ENCODE assay signal across 25 cellular contexts in the genomic region with DNA sequence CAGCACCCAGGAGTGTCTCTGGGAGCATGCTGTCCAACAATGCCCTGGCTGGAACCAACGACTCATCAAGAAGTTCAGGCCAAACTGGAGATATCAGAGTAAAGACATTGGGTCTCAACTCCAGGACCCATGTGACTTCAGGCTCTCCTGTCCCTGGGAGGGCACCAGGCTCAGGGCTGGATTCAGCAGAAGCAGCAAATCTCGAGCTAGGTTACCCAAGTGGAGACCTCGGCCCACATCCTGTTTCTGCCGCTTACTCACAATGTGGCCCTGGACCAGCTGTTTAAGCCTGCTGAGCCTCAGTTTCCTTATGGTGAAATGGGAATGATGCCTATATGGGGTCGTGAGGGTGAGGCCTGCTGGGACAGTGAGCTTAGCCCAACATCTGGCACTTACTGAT. TPM values are rescaled to one million over a fixed set of nuclear protein-coding genes. Genes with fewer than 3 reads are reported as not detected.
DNase-seq lines count a peak whose midpoint lies in the region; ATAC-seq and TF ChIP-seq lines count a peak whose summit lies in the region.
"Had no signal": no experiment of that assay in that cellular context is flagged by ENCODE, and none has a peak within 500 bp of the region (broad histone marks: within the 10 kb centered on the region; RNA-seq: fewer than 3 reads in every experiment).

No MANE protein-coding gene starts in this region.

- H3K9me3 Mint-ChIP-seq in activated CD4-positive, alpha-beta T cell treated with anti-CD3 and anti-CD28 coated beads for 36 hours (ENCODE audit: low read depth), result no peaks in the 10 kb centered on the region
- no peaks in the 10 kb centered on the region for H3K9me3 Mint-ChIP-seq in activated CD4-positive, alpha-beta T cell treated with anti-CD3 and anti-CD28 coated beads, Interleukin-2, amount 10 ng/mL, durations not matched to agents 24 days and 14 days
- H3K9me3 Mint-ChIP-seq in stimulated activated naive CD8-positive, alpha-beta T cell treated with anti-CD3 and anti-CD28 coated beads, Interleukin-15, amount 100 ng/mL, for 72 hours, result no peaks in the 10 kb centered on the region
- H3K9me3 Mint-ChIP-seq in chondrocyte (ENCODE audit: low read depth), result no peaks in the 10 kb centered on the region
- H3K9me3 Mint-ChIP-seq: CD8-positive, alpha-beta memory T cell; IgD-negative memory B cell had no signal

- H3K4me1 Mint-ChIP-seq in activated CD4-positive, alpha-beta T cell treated with anti-CD3 and anti-CD28 coated beads for 36 hours, result no peaks in the 10 kb centered on the region
- H3K4me1 Mint-ChIP-seq in activated CD4-positive, alpha-beta T cell treated with anti-CD3 and anti-CD28 coated beads, Interleukin-2, amount 10 ng/mL, durations not matched to agents 24 days and 14 days, result peaks cover 11% of the 10 kb centered on the region
- no peaks in the 10 kb centered on the region for H3K4me1 Mint-ChIP-seq in stimulated activated naive CD8-positive, alpha-beta T cell treated with anti-CD3 and anti-CD28 coated beads, Interleukin-15, amount 100 ng/mL, for 72 hours
- no peaks in the 10 kb centered on the region for H3K4me1 Mint-ChIP-seq in chondrocyte (ENCODE audit: low read depth)
- H3K4me1 Mint-ChIP-seq: CD8-positive, alpha-beta memory T cell; IgD-negative memory B cell had no signal

- no peak for DNase-seq in activated CD4-positive, alpha-beta T cell treated with anti-CD3 and anti-CD28 coated beads for 36 hours
- no peak for DNase-seq in activated CD4-positive, alpha-beta T cell treated with anti-CD3 and anti-CD28 coated beads, Interleukin-2, amount 10 ng/mL, durations not matched to agents 24 days and 14 days
- DNase-seq in stimulated activated naive CD8-positive, alpha-beta T cell treated with anti-CD3 and anti-CD28 coated beads, Interleukin-15, amount 100 ng/mL, for 72 hours, result no peak
- DNase-seq in stimulated activated naive CD8-positive, alpha-beta T cell treated with anti-CD3 and anti-CD28 coated beads, Interleukin-15, Interleukin-2, amounts not matched to agents 100 U/mL and 50 U/mL, for 24 hours, result no peak
- DNase-seq in chondrocyte (ENCODE audit: low spot score) (peak; percentile 40), gastrocnemius medialis (no peak)
- DNase-seq: Calu3; CD8-positive, alpha-beta memory T cell; DMS153; GOT3; Karpas-422; NCI-H1417; NCI-H1694 treated with DMSO at 0.1 percent for 48 hours; NCI-H2081 treated with DMSO at 0.1 percent for 48 hours; NCI-H2171 treated with DMSO at 0.1 percent for 48 hours; NCI-H446; NCI-H526; SJCRH30 had no signal

- no peaks in the 10 kb centered on the region for H3K27me3 ChIP-seq in gastrocnemius medialis

- intact Hi-C loops in activated CD4-positive, alpha-beta T cell treated with anti-CD3 and anti-CD28 coated beads for 36 hours (cut with DNase I, micrococcal nuclease), result no loop called here
- intact Hi-C loops in activated CD4-positive, alpha-beta T cell treated with anti-CD3 and anti-CD28 coated beads, Interleukin-2, amount 10 ng/mL, durations not matched to agents 24 days and 14 days (cut with micrococcal nuclease), result no loop called here
- intact Hi-C loops in gastrocnemius medialis (cut with DNase I; ENCODE audit: low total_unique reads), result no loop called here

- peaks cover 4% of the 10 kb centered on the region for H3K27me3 Mint-ChIP-seq in activated CD4-positive, alpha-beta T cell treated with anti-CD3 and anti-CD28 coated beads for 36 hours
- H3K27me3 Mint-ChIP-seq in activated CD4-positive, alpha-beta T cell treated with anti-CD3 and anti-CD28 coated beads, Interleukin-2, amount 10 ng/mL, durations not matched to agents 24 days and 14 days, result no peaks in the 10 kb centered on the region
- no peaks in the 10 kb centered on the region for H3K27me3 Mint-ChIP-seq in stimulated activated naive CD8-positive, alpha-beta T cell treated with anti-CD3 and anti-CD28 coated beads, Interleukin-15, amount 100 ng/mL, for 72 hours
- H3K27me3 Mint-ChIP-seq in chondrocyte (ENCODE audit: low read depth), result peaks cover 12% of the 10 kb centered on the region

- no peaks in the 10 kb centered on the region for H3K36me3 ChIP-seq in gastrocnemius medialis
- H3K36me3 ChIP-seq: SJCRH30 had no signal

- H3K4me1 ChIP-seq in gastrocnemius medialis, result peaks cover 17 to 19% of the 10 kb centered on the region in 2 donors

- H3K27ac Mint-ChIP-seq in activated CD4-positive, alpha-beta T cell treated with anti-CD3 and anti-CD28 coated beads for 36 hours, result no peak overlapping the region
- no peak overlapping the region for H3K27ac Mint-ChIP-seq in activated CD4-positive, alpha-beta T cell treated with anti-CD3 and anti-CD28 coated beads, Interleukin-2, amount 10 ng/mL, durations not matched to agents 24 days and 14 days
- no peak overlapping the region for H3K27ac Mint-ChIP-seq in stimulated activated naive CD8-positive, alpha-beta T cell treated with anti-CD3 and anti-CD28 coated beads, Interleukin-15, amount 100 ng/mL, for 72 hours
- no peak overlapping the region for H3K27ac Mint-ChIP-seq in chondrocyte (ENCODE audit: unreplicated experiment)
- H3K27ac Mint-ChIP-seq: CD8-positive, alpha-beta memory T cell; IgD-negative memory B cell had no signal

- no peak overlapping the region for H3K27ac ChIP-seq in gastrocnemius medialis
- H3K27ac ChIP-seq: 22Rv1, C4-2B, SJCRH30 had no signal

- no peak overlapping the region for H3K4me3 Mint-ChIP-seq in activated CD4-positive, alpha-beta T cell treated with anti-CD3 and anti-CD28 coated beads for 36 hours
- no peak overlapping the region for H3K4me3 Mint-ChIP-seq in activated CD4-positive, alpha-beta T cell treated with anti-CD3 and anti-CD28 coated beads, Interleukin-2, amount 10 ng/mL, durations not matched to agents 24 days and 14 days
- no peak overlapping the region for H3K4me3 Mint-ChIP-seq in stimulated activated naive CD8-positive, alpha-beta T cell treated with anti-CD3 and anti-CD28 coated beads, Interleukin-15, amount 100 ng/mL, for 72 hours
- H3K4me3 Mint-ChIP-seq in chondrocyte (ENCODE audit: unreplicated experiment), result no peak overlapping the region
- H3K4me3 Mint-ChIP-seq: CD8-positive, alpha-beta memory T cell; IgD-negative memory B cell had no signal

- H3K4me3 ChIP-seq in gastrocnemius medialis, result no peak overlapping the region
- H3K4me3 ChIP-seq: SJCRH30 had no signal

- no peaks in the 10 kb centered on the region for H3K9me3 ChIP-seq in gastrocnemius medialis
- H3K9me3 ChIP-seq: SJCRH30 had no signal

- TF ChIP-seq CTCF in chondrocyte (IDR thresholded peaks at IDR 0.05) (no peak), gastrocnemius medialis (IDR thresholded peaks at IDR 0.05 in 4 of 5, conservative IDR thresholded peaks at IDR 0.05 in 1 of 5) (no peak)

- TF ChIP-seq POLR2A in gastrocnemius medialis (IDR thresholded peaks at IDR 0.05), result no peak

- ATAC-seq in activated CD4-positive, alpha-beta T cell treated with anti-CD3 and anti-CD28 coated beads for 36 hours, result peak; percentile 30
- ATAC-seq in stimulated activated naive CD8-positive, alpha-beta T cell treated with anti-CD3 and anti-CD28 coated beads, Interleukin-15, amount 100 ng/mL, for 72 hours, result peak; percentile 30
- ATAC-seq in stimulated activated naive CD8-positive, alpha-beta T cell treated with anti-CD3 and anti-CD28 coated beads, Interleukin-15, Interleukin-2, amounts not matched to agents 100 U/mL and 50 U/mL, for 24 hours, result no peak
- ATAC-seq in gastrocnemius medialis, result no peak
- ATAC-seq in SK-N-SH treated with all-trans-retinoic acid at 6 μM for 48 hours, result no peak
- ATAC-seq in GM21367 (IDR thresholded peaks at IDR 0.05; ENCODE audit: unreplicated experiment), result no peak

- no peaks in the 10 kb centered on the region for H3K36me3 Mint-ChIP-seq in activated CD4-positive, alpha-beta T cell treated with anti-CD3 and anti-CD28 coated beads for 36 hours (ENCODE audit: low read depth)
- no peaks in the 10 kb centered on the region for H3K36me3 Mint-ChIP-seq in activated CD4-positive, alpha-beta T cell treated with anti-CD3 and anti-CD28 coated beads, Interleukin-2, amount 10 ng/mL, durations not matched to agents 24 days and 14 days (ENCODE audit: low read depth)
- H3K36me3 Mint-ChIP-seq in chondrocyte (ENCODE audit: low read depth), result no peaks in the 10 kb centered on the region
- H3K36me3 Mint-ChIP-seq: CD8-positive, alpha-beta memory T cell; IgD-negative memory B cell had no signal

- CTCF ChIA-PET in activated CD4-positive, alpha-beta T cell treated with anti-CD3 and anti-CD28 coated beads for 36 hours (lab: Charles Lee), result interaction anchor here (0.7 to 0.9 kb wide), 2 partner anchors 18 to 739 kb away, joined by 3 to 6 read pairs; no protein-coding TSS in a partner anchor

- POLR2A ChIA-PET in activated CD4-positive, alpha-beta T cell treated with anti-CD3 and anti-CD28 coated beads for 36 hours (lab: Charles Lee), result no interaction called here

- in situ Hi-C loops in gastrocnemius medialis (cut with MboI; ENCODE audit: low sequenced_read_pairs in 4 of 4), result no loop called here

TF ChIP-seq in SK-N-SH treated with all-trans-retinoic acid at 6 μM for 48 hours, 23 proteins besides CTCF, POLR2A, EP300 and RAD21 (continues in another document):
- TF ChIP-seq BACH2 (CRISPR knock-in tag; IDR thresholded peaks at IDR 0.05; ENCODE audit: borderline replicate concordance) (no peak), TCF4 (CRISPR knock-in tag; IDR thresholded peaks at IDR 0.05; ENCODE audit: borderline replicate concordance) (no peak), RARB (CRISPR knock-in tag; IDR thresholded peaks at IDR 0.05) (no peak)
- TF ChIP-seq, protein P1, sequence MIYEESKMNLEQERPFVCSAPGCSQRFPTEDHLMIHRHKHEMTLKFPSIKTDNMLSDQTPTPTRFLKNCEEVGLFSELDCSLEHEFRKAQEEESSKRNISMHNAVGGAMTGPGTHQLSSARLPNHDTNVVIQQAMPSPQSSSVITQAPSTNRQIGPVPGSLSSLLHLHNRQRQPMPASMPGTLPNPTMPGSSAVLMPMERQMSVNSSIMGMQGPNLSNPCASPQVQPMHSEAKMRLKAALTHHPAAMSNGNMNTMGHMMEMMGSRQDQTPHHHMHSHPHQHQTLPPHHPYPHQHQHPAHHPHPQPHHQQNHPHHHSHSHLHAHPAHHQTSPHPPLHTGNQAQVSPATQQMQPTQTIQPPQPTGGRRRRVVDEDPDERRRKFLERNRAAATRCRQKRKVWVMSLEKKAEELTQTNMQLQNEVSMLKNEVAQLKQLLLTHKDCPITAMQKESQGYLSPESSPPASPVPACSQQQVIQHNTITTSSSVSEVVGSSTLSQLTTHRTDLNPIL (CRISPR knock-in tag; IDR thresholded peaks at IDR 0.05; ENCODE audit: low read depth), result no peak

RNA-seq across cellular contexts. Expression of a gene that starts 9.3 kb away (rescaled TPM):
- total RNA-seq in activated CD4-positive, alpha-beta T cell treated with anti-CD3 and anti-CD28 coated beads for 36 hours, result 1 to 10 TPM; 1.9 to 2.3 TPM
- 6.8 and 7.2 TPM in 2 replicates for total RNA-seq in activated CD4-positive, alpha-beta T cell treated with anti-CD3 and anti-CD28 coated beads, Interleukin-2, amount 10 ng/mL, durations not matched to agents 24 days and 14 days
- total RNA-seq in chondrocyte, result not detected in 3 replicates
- total RNA-seq in gastrocnemius medialis, result under 1 TPM in 2 of 4 donors, not detected in 2; 0.09 to 0.46 TPM
- total RNA-seq: Calu3, Daoy, OCI-LY7 had no signal

Comparison
In these comparisons a context has a peak if more than half of its experiments do, and no peak if none do; other contexts are left out.
1. ATAC-seq: peak in activated CD4-positive, alpha-beta T cell treated with anti-CD3 and anti-CD28 coated beads for 36 hours (single experiment) and stimulated activated naive CD8-positive, alpha-beta T cell treated with anti-CD3 and anti-CD28 coated beads, Interleukin-15, amount 100 ng/mL, for 72 hours (single experiment); none in stimulated activated naive CD8-positive, alpha-beta T cell treated with anti-CD3 and anti-CD28 coated beads, Interleukin-15, Interleukin-2, amounts not matched to agents 100 U/mL and 50 U/mL, for 24 hours (single experiment), gastrocnemius medialis (0 of 2), SK-N-SH treated with all-trans-retinoic acid at 6 μM for 48 hours (single experiment) and GM21367 (single experiment).